Comparison of ENCODE assay signal across 28 cellular contexts in genomic region chr10:31578181-31578852, GRCh38.
DNase-seq lines count a peak whose midpoint lies in the region; TF ChIP-seq lines count a peak whose summit lies in the region.
"Had no signal": no experiment of that assay in that cellular context is flagged by ENCODE, and none has a peak within 500 bp of the region (broad histone marks: within the 10 kb centered on the region; RNA-seq: fewer than 3 reads in every experiment).

No MANE protein-coding gene starts in this region.

- H3K9me3 ChIP-seq in osteoblast (ENCODE audit: low read depth, low read length): peaks cover 1% of the 10 kb centered on the region
- H3K9me3 ChIP-seq: transverse colon had no signal

- DNase-seq in DMS 273 (lab: John Stamatoyannopoulos, UW; ENCODE audit: unreplicated experiment): peak; percentile 46
- DNase-seq in DMS 273 treated with DMSO at 0.1 percent for 48 hours (lab: John Stamatoyannopoulos, UW): no peak
- peak; percentile 23 for DNase-seq in activated naive CD4-positive, alpha-beta T cell treated with anti-CD3 and anti-CD28 coated beads for 36 hours
- no peak for DNase-seq in activated naive CD4-positive, alpha-beta T cell treated with Interleukin-2 at 50 U/mL for 16 hours
- peak; percentile 6 for DNase-seq in LoVo (ENCODE audit: low spot score)
- no peak for DNase-seq in neural crest cell (ENCODE audit: low read depth, low spot score)
- DNase-seq in putamen (ENCODE audit: low spot score): no peak
- DNase-seq in osteoblast (ENCODE audit: insufficient read length, low spot score, missing footprints): no peak
- DNase-seq: activated CD4-positive, alpha-beta T cell treated with anti-CD3 and anti-CD28 coated beads for 4 hours; activated T-cell treated with anti-CD3 and anti-CD28 coated beads, Interleukin-2, amount 50 U/mL, for 1 hour; amniotic stem cell; cerebellar nuclear complex; dorsolateral prefrontal cortex; foreskin fibroblast; head of caudate nucleus; Karpas-422; NCI-H1694; NCI-H524 treated with DMSO at 0.1 percent for 48 hours; SHP77 treated with DMSO at 0.1 percent for 48 hours; stimulated activated CD4-positive, alpha-beta T cell treated with anti-CD3 and anti-CD28 coated beads, Interleukin-15, amount 100 ng/mL, for 24 hours; stimulated activated CD4-positive, alpha-beta T cell treated with anti-CD3 and anti-CD28 coated beads, Interleukin-4, amount 100 ng/mL, for 4 hours; T-helper 9 cell; transverse colon had no signal

- peaks cover 7% of the 10 kb centered on the region for H3K4me1 ChIP-seq in osteoblast (ENCODE audit: insufficient read depth, low read length)

- H3K27me3 Mint-ChIP-seq in activated naive CD4-positive, alpha-beta T cell treated with anti-CD3 and anti-CD28 coated beads for 36 hours (ENCODE audit: low read depth): peaks cover 3% of the 10 kb centered on the region
- no peaks in the 10 kb centered on the region for H3K27me3 Mint-ChIP-seq in neural crest cell (ENCODE audit: low read depth)

- no peak overlapping the region for H3K4me2 ChIP-seq in osteoblast (ENCODE audit: insufficient read depth, low read length)

- H3K36me3 Mint-ChIP-seq in activated naive CD4-positive, alpha-beta T cell treated with anti-CD3 and anti-CD28 coated beads for 36 hours (ENCODE audit: low read depth): no peaks in the 10 kb centered on the region
- peaks cover 6% of the 10 kb centered on the region for H3K36me3 Mint-ChIP-seq in neural crest cell (ENCODE audit: low read depth)

- H3K4me3 ChIP-seq in osteoblast (ENCODE audit: insufficient read depth, low read length): no peak overlapping the region
- H3K4me3 ChIP-seq: dorsolateral prefrontal cortex, esophagus muscularis mucosa, transverse colon had no signal

- no peak overlapping the region for H3K27ac ChIP-seq in osteoblast (ENCODE audit: low read depth, low read length)
- H3K27ac ChIP-seq: 22Rv1, C4-2B, dorsolateral prefrontal cortex, esophagus muscularis mucosa, transverse colon had no signal

- no peak overlapping the region for H2AFZ ChIP-seq in osteoblast (ENCODE audit: low read length)

- no peaks in the 10 kb centered on the region for H4K20me1 ChIP-seq in osteoblast (ENCODE audit: insufficient read depth, low read length)

- H3K9me3 Mint-ChIP-seq in activated naive CD4-positive, alpha-beta T cell treated with anti-CD3 and anti-CD28 coated beads for 36 hours: peaks cover 7% of the 10 kb centered on the region
- peaks cover 16% of the 10 kb centered on the region for H3K9me3 Mint-ChIP-seq in neural crest cell

- CTCF ChIA-PET in activated naive CD4-positive, alpha-beta T cell treated with anti-CD3 and anti-CD28 coated beads for 36 hours (lab: Charles Lee): no interaction called here

- intact Hi-C loops in activated naive CD4-positive, alpha-beta T cell treated with anti-CD3 and anti-CD28 coated beads for 36 hours (cut with micrococcal nuclease): no loop called here

- H3K79me2 ChIP-seq in osteoblast (ENCODE audit: insufficient read depth, low read length): no peaks in the 10 kb centered on the region

- H3K36me3 ChIP-seq in osteoblast (ENCODE audit: insufficient read depth, low read length): no peaks in the 10 kb centered on the region
- H3K36me3 ChIP-seq: esophagus muscularis mucosa, transverse colon had no signal

- no peaks in the 10 kb centered on the region for H3K27me3 ChIP-seq in osteoblast (ENCODE audit: insufficient read depth, low read length)
- H3K27me3 ChIP-seq: dorsolateral prefrontal cortex, esophagus muscularis mucosa, transverse colon had no signal

- H3K4me3 Mint-ChIP-seq in activated naive CD4-positive, alpha-beta T cell treated with anti-CD3 and anti-CD28 coated beads for 36 hours: no peak overlapping the region
- no peak overlapping the region for H3K4me3 Mint-ChIP-seq in neural crest cell
- H3K4me3 Mint-ChIP-seq: brain, nephron had no signal

- peaks cover 8% of the 10 kb centered on the region for H3K4me1 Mint-ChIP-seq in activated naive CD4-positive, alpha-beta T cell treated with anti-CD3 and anti-CD28 coated beads for 36 hours (ENCODE audit: low read depth)
- peaks cover 21% of the 10 kb centered on the region for H3K4me1 Mint-ChIP-seq in neural crest cell

- H3K27ac Mint-ChIP-seq in activated naive CD4-positive, alpha-beta T cell treated with anti-CD3 and anti-CD28 coated beads for 36 hours: no peak overlapping the region
- H3K27ac Mint-ChIP-seq in neural crest cell (ENCODE audit: unreplicated experiment): peak overlapping the region; percentile 90
- H3K27ac Mint-ChIP-seq: brain, nephron had no signal

- TF ChIP-seq CTCF in neural crest cell (conservative IDR thresholded peaks at IDR 0.05) (no peak), osteoblast (IDR thresholded peaks at IDR 0.05; ENCODE audit: extremely low read depth, low read depth, low read length) (no peak)

Comparison
In these comparisons a context has a peak if more than half of its experiments do, and no peak if none do; other contexts are left out.
1. DNase-seq: peak in DMS 273 (single experiment), activated naive CD4-positive, alpha-beta T cell treated with anti-CD3 and anti-CD28 coated beads for 36 hours (single experiment) and LoVo (single experiment); none in DMS 273 treated with DMSO at 0.1 percent for 48 hours (single experiment), activated naive CD4-positive, alpha-beta T cell treated with Interleukin-2 at 50 U/mL for 16 hours (single experiment), neural crest cell (single experiment), putamen (single experiment) and osteoblast (single experiment).